Comparison of ENCODE assay signal across 15 cellular contexts in genomic region chr6:113823916-113824315, GRCh38. TPM values are rescaled to one million over a fixed set of nuclear protein-coding genes. Genes with fewer than 3 reads are reported as not detected.
"Had no signal": no experiment of that assay in that cellular context is flagged by ENCODE, and none has a peak within 500 bp of the region (broad histone marks: within the 10 kb centered on the region; RNA-seq: fewer than 3 reads in every experiment).

No MANE protein-coding gene starts in this region.

- H3K9me3 ChIP-seq: esophagus squamous epithelium, suprapubic skin had no signal

- H3K4me1 Mint-ChIP-seq: activated naive CD4-positive, alpha-beta T cell treated with anti-CD3 and anti-CD28 coated beads, Interleukin-2, amount 50 U/mL, for 24 hours had no signal

- H3K4me3 Mint-ChIP-seq: activated naive CD4-positive, alpha-beta T cell treated with anti-CD3 and anti-CD28 coated beads, Interleukin-2, amount 50 U/mL, for 24 hours; dendritic cell treated with granulocyte-macrophage colony-stimulating factor and Interleukin-4, amounts not matched to agents 40 ng/mL and 50 ng/mL, for 4 days; memory B cell; naive thymus-derived CD4-positive, alpha-beta T cell; stimulated activated naive CD8-positive, alpha-beta T cell treated with anti-CD3 and anti-CD28 coated beads, Interleukin-15, Interleukin-2, amounts not matched to agents 100 ng/mL and 50 ng/mL, for 24 hours had no signal

- H3K27me3 Mint-ChIP-seq: dendritic cell treated with granulocyte-macrophage colony-stimulating factor and Interleukin-4, amounts not matched to agents 40 ng/mL and 50 ng/mL, for 4 days; memory B cell had no signal

- H3K27ac Mint-ChIP-seq: activated naive CD4-positive, alpha-beta T cell treated with anti-CD3 and anti-CD28 coated beads, Interleukin-2, amount 50 U/mL, for 24 hours; dendritic cell treated with granulocyte-macrophage colony-stimulating factor and Interleukin-4, amounts not matched to agents 40 ng/mL and 50 ng/mL, for 4 days; memory B cell; naive thymus-derived CD4-positive, alpha-beta T cell; stimulated activated naive CD8-positive, alpha-beta T cell treated with anti-CD3 and anti-CD28 coated beads, Interleukin-15, Interleukin-2, amounts not matched to agents 100 ng/mL and 50 ng/mL, for 24 hours had no signal

- H3K36me3 Mint-ChIP-seq: activated naive CD4-positive, alpha-beta T cell treated with anti-CD3 and anti-CD28 coated beads, Interleukin-2, amount 50 U/mL, for 24 hours; memory B cell; naive thymus-derived CD4-positive, alpha-beta T cell had no signal

- ATAC-seq: left ventricle myocardium superior; naive thymus-derived CD4-positive, alpha-beta T cell had no signal

- H3K27me3 ChIP-seq: esophagus squamous epithelium, suprapubic skin had no signal

- H3K36me3 ChIP-seq: esophagus squamous epithelium, suprapubic skin had no signal

- H3K9me3 Mint-ChIP-seq: activated naive CD4-positive, alpha-beta T cell treated with anti-CD3 and anti-CD28 coated beads, Interleukin-2, amount 50 U/mL, for 24 hours; dendritic cell treated with granulocyte-macrophage colony-stimulating factor and Interleukin-4, amounts not matched to agents 40 ng/mL and 50 ng/mL, for 4 days; memory B cell; stimulated activated naive CD8-positive, alpha-beta T cell treated with anti-CD3 and anti-CD28 coated beads, Interleukin-15, Interleukin-2, amounts not matched to agents 100 ng/mL and 50 ng/mL, for 24 hours had no signal

- DNase-seq: activated CD4-positive, alpha-beta T cell treated with anti-CD3 and anti-CD28 coated beads, Interleukin-2, amount 50 U/mL, for 4 hours; activated gamma-delta T cell; effector CD8-positive, alpha-beta T cell; esophagus squamous epithelium; kidney glomerular epithelial cell; left ventricle myocardium superior; naive thymus-derived CD4-positive, alpha-beta T cell; posterior cingulate gyrus; SW 1271; trophoblast cell had no signal

- H3K4me3 ChIP-seq: suprapubic skin had no signal

RNA-seq across cellular contexts. Expression of gene MARCKS, which starts 33.2 kb away (rescaled TPM):
- polyA plus RNA-seq: naive thymus-derived CD4-positive, alpha-beta T cell had no signal
